In genomic region chr22:37340331-37341262, GRCh38 we compare ENCODE assay signal across 17 cellular contexts. TPM values are rescaled to one million over a fixed set of nuclear protein-coding genes. Genes with fewer than 3 reads are reported as not detected.
A peak's percentile ranks its signal among the peaks of the same experiment; 100 is the strongest.
DNase-seq lines count a peak whose midpoint lies in the region; ATAC-seq and TF ChIP-seq lines count a peak whose summit lies in the region.
"Had no signal": no experiment of that assay in that cellular context is flagged by ENCODE, and none has a peak within 500 bp of the region (broad histone marks: within the 10 kb centered on the region; RNA-seq: fewer than 3 reads in every experiment).

No MANE protein-coding gene starts in this region.

- peak overlapping the region; percentile 85 for H2AK5ac ChIP-seq in neuronal stem cell (ENCODE audit: low read depth, low read length)

- peak overlapping the region; percentile 77 for H2BK120ac ChIP-seq in neuronal stem cell (ENCODE audit: low read depth, low read length)

- H3K18ac ChIP-seq in neuronal stem cell (ENCODE audit: low read length), result peak overlapping the region; percentile 80

- CTCF ChIA-PET in PC-3 (lab: Charles Lee), result interaction anchor here (1.0 kb wide), 1 partner anchor 143 kb away, joined by 3 read pairs; no protein-coding TSS in a partner anchor

- no peak for TF ChIP-seq EP300 in transverse colon (IDR thresholded peaks at IDR 0.05; ENCODE audit: low read depth)

- H3K4ac ChIP-seq in neuronal stem cell (ENCODE audit: low read length), result no peak overlapping the region

- H3K36me3 ChIP-seq in PC-3 (ENCODE audit: low read depth, low read length) (no peaks in the 10 kb centered on the region), neuronal stem cell (replicated peaks in 1 of 2; ENCODE audit: control insufficient read depth in 2 of 2, insufficient read depth in 2 of 2, low read length in 2 of 2) (no peaks in the 10 kb centered on the region), transverse colon (no peaks in the 10 kb centered on the region)
- H3K36me3 ChIP-seq: BLaER1 treated with 17β-estradiol and CSF1 and Interleukin-3, amounts not matched to agents 10 nM and 100 nM had no signal

- H2AFZ ChIP-seq in PC-3 (ENCODE audit: low read length) (no peak overlapping the region), neuronal stem cell (ENCODE audit: low read length) (no peak overlapping the region)

- H3K79me2 ChIP-seq in PC-3 (ENCODE audit: low read length), result no peaks in the 10 kb centered on the region

- TF ChIP-seq POLR2A in transverse colon (IDR thresholded peaks at IDR 0.05), result no peak

- DNase-seq in DMS53 (lab: John Stamatoyannopoulos, UW) (peak; percentile 18), DMS53 treated with DMSO at 0.1 percent for 48 hours (lab: John Stamatoyannopoulos, UW; ENCODE audit: unreplicated experiment) (no peak), NCI-H2081 treated with DMSO at 0.1 percent for 48 hours (lab: John Stamatoyannopoulos, UW) (peak; percentile 41), PC-3 (peak; percentile 0), neuronal stem cell (ENCODE audit: low spot score) (no peak), transverse colon (no peak)
- no peak for DNase-seq in stimulated activated CD4-positive, alpha-beta T cell treated with anti-CD3 and anti-CD28 coated beads, Interleukin-4, amount 100 ng/mL, for 1 hour
- DNase-seq: activated CD4-positive, alpha-beta T cell treated with anti-CD3 and anti-CD28 coated beads for 36 hours; effector CD8-positive, alpha-beta T cell; naive thymus-derived CD4-positive, alpha-beta T cell; NK-92 treated with Interleukin-12 subunit alpha and Interleukin-12 subunit beta, amount 100 ng/mL, for 24 hours; retina; SHP77 treated with DMSO at 0.1 percent for 48 hours had no signal

- no peaks in the 10 kb centered on the region for H3F3A ChIP-seq in PC-3 (ENCODE audit: low read length, unreplicated experiment)

- ATAC-seq in PC-3, result no peak
- ATAC-seq in HG02588 (IDR thresholded peaks at IDR 0.05; ENCODE audit: unreplicated experiment), result no peak
- ATAC-seq: activated CD4-positive, alpha-beta T cell treated with anti-CD3 and anti-CD28 coated beads for 36 hours; naive thymus-derived CD4-positive, alpha-beta T cell had no signal

- no peaks in the 10 kb centered on the region for H4K20me1 ChIP-seq in PC-3 (ENCODE audit: low read length)

- H3K4me3 ChIP-seq in PC-3 (ENCODE audit: low read length), result no peak overlapping the region
- peak overlapping the region in 1 of 2 donors; percentile 12 for H3K4me3 ChIP-seq in neuronal stem cell (ENCODE audit: low read length in 2 of 2)
- no peak overlapping the region for H3K4me3 ChIP-seq in transverse colon
- H3K4me3 ChIP-seq: BLaER1 treated with 17β-estradiol and CSF1 and Interleukin-3, amounts not matched to agents 10 nM and 100 nM had no signal

- peak overlapping the region; percentile 67 for H2BK12ac ChIP-seq in neuronal stem cell (ENCODE audit: low read length)

- in situ Hi-C loops in transverse colon (cut with MboI; ENCODE audit: low pct_ligation_motif_present in 1 of 4, low pct_unique_long_range_greater_than_20kb in 1 of 4, low sequenced_read_pairs in 3 of 4), result no loop called here

- POLR2A ChIA-PET in PC-3 (lab: Charles Lee; ENCODE audit: unreplicated experiment), result no interaction called here

- H3K4me1 ChIP-seq in PC-3 (ENCODE audit: insufficient read depth, low read length), result peaks cover 28% of the 10 kb centered on the region
- H3K4me1 ChIP-seq in neuronal stem cell (ENCODE audit: control insufficient read depth in 2 of 2, insufficient read depth in 1 of 2, low read depth in 1 of 2, low read length in 2 of 2), result peaks cover 0 to 18% of the 10 kb centered on the region in 2 donors
- peaks cover 0 to 13% (median under 1%) of the 10 kb centered on the region in 4 donors for H3K4me1 ChIP-seq in transverse colon

- H3K9ac ChIP-seq in PC-3 (ENCODE audit: low read length), result no peak overlapping the region
- H3K9ac ChIP-seq in neuronal stem cell (ENCODE audit: low read depth, low read length, poor library complexity), result no peak overlapping the region
- H3K9ac ChIP-seq: BLaER1 treated with 17β-estradiol and CSF1 and Interleukin-3, amounts not matched to agents 10 nM and 100 nM had no signal

- H3K79me1 ChIP-seq in neuronal stem cell (ENCODE audit: low read depth, low read length), result no peaks in the 10 kb centered on the region

- no TSS peak for BruUV-seq in PC-3 (replicated peaks; lab: Mats Ljungman, UMichigan)

- H3K9me3 ChIP-seq in PC-3 (ENCODE audit: low read length), result no peaks in the 10 kb centered on the region
- H3K9me3 ChIP-seq in neuronal stem cell (replicated peaks in 1 of 2; ENCODE audit: control insufficient read depth in 2 of 2, insufficient read depth in 1 of 2, low read depth in 1 of 2, low read length in 2 of 2), result no peaks in the 10 kb centered on the region
- no peaks in the 10 kb centered on the region for H3K9me3 ChIP-seq in transverse colon
- H3K9me3 ChIP-seq: BLaER1 treated with 17β-estradiol and CSF1 and Interleukin-3, amounts not matched to agents 10 nM and 100 nM had no signal

- H3K9me2 ChIP-seq in PC-3 (replicated peaks; ENCODE audit: low read length), result no peaks in the 10 kb centered on the region

- no peaks in the 10 kb centered on the region for H3K27me3 ChIP-seq in PC-3 (ENCODE audit: low read length)
- peaks cover 0 to 78% (median 10%) of the 10 kb centered on the region in 3 experiments for H3K27me3 ChIP-seq in neuronal stem cell (ENCODE audit: control insufficient read depth in 3 of 3, insufficient read depth in 3 of 3, low read depth in 1 of 3, low read length in 3 of 3)
- H3K27me3 ChIP-seq in transverse colon, result peaks cover 39% of the 10 kb centered on the region

- H3K27ac ChIP-seq in PC-3 (ENCODE audit: low read length), result no peak overlapping the region
- H3K27ac ChIP-seq in neuronal stem cell (replicated peaks; ENCODE audit: low read length), result no peak overlapping the region
- H3K27ac ChIP-seq in transverse colon, result no peak overlapping the region
- H3K27ac ChIP-seq: 22Rv1; BLaER1 treated with 17β-estradiol and CSF1 and Interleukin-3, amounts not matched to agents 10 nM and 100 nM had no signal

- peak overlapping the region; percentile 56 for H4K8ac ChIP-seq in neuronal stem cell (ENCODE audit: low read depth, low read length)

- no peak overlapping the region for H2BK5ac ChIP-seq in neuronal stem cell (ENCODE audit: low read length)

- peak overlapping the region; percentile 77 for H2BK15ac ChIP-seq in neuronal stem cell (ENCODE audit: low read length)

- intact Hi-C loops in PC-3 (cut with micrococcal nuclease) (no loop called here), transverse colon (cut with DNase I; ENCODE audit: low total_unique reads) (no loop called here)

- TF ChIP-seq CTCF in PC-3 (conservative IDR thresholded peaks at IDR 0.05; ENCODE audit: low read depth, low read length) (no peak), transverse colon (IDR thresholded peaks at IDR 0.05) (no peak)

- H3K23ac ChIP-seq in neuronal stem cell (ENCODE audit: low read depth, low read length, poor library complexity), result peak overlapping the region; percentile 11

- H4K91ac ChIP-seq in neuronal stem cell (ENCODE audit: low read depth, low read length, poor library complexity), result no peak overlapping the region

- WGBS in neuronal stem cell (ENCODE audit: extremely low coverage in 2 of 2, insufficient read length in 2 of 2, insufficient replicate concordance in 1 of 2), 2 donors, result no CpG with 5 or more reads among the region's 24 CpGs
- 33 to 45% methylated on average over 9 to 24 of the region's 24 CpGs for WGBS in transverse colon (ENCODE audit: low coverage in 1 of 2), 2 donors

- H3K4me2 ChIP-seq in PC-3 (ENCODE audit: low read length) (no peak overlapping the region), neuronal stem cell (ENCODE audit: insufficient read depth, low read length, poor library complexity, severe bottlenecking) (no peak overlapping the region)

- H3K14ac ChIP-seq in neuronal stem cell (ENCODE audit: low read length), result no peak overlapping the region

RNA-seq across cellular contexts. Expression of gene CYTH4, which starts 58.3 kb away (rescaled TPM):
- total RNA-seq in PC-3 (2014; rRNA removed) (1.9 and 4.6 TPM in 2 replicates), transverse colon (10 to 100 TPM in 2 of 4 donors, 1 to 10 TPM in 2; 1.4 to 26.9 (median 10.6) TPM)
- not detected for polyA plus RNA-seq in neuronal stem cell (2013, experiment 1 of 2)
- polyA plus RNA-seq in neuronal stem cell (2013, experiment 2 of 2), result not detected
- total RNA-seq: bronchial epithelial cell had no signal

Comparison
In these comparisons a context has a peak if more than half of its experiments do, and no peak if none do; other contexts are left out.
1. DNase-seq: peak in DMS53 (single experiment), NCI-H2081 treated with DMSO at 0.1 percent for 48 hours (single experiment) and PC-3 (single experiment); none in DMS53 treated with DMSO at 0.1 percent for 48 hours (single experiment), neuronal stem cell (single experiment), stimulated activated CD4-positive, alpha-beta T cell treated with anti-CD3 and anti-CD28 coated beads, Interleukin-4, amount 100 ng/mL, for 1 hour (single experiment) and transverse colon (single experiment).